In genomic region chr11:116637766-116638165, GRCh38 we compare ENCODE assay signal across 16 cellular contexts.
DNase-seq lines count a peak whose midpoint lies in the region; ATAC-seq and TF ChIP-seq lines count a peak whose summit lies in the region.
"Had no signal": no experiment of that assay in that cellular context is flagged by ENCODE, and none has a peak within 500 bp of the region (broad histone marks: within the 10 kb centered on the region; RNA-seq: fewer than 3 reads in every experiment).

No MANE protein-coding gene starts in this region.

- H3K4me1 ChIP-seq in PC-3 (ENCODE audit: insufficient read depth, low read length): no peaks in the 10 kb centered on the region

- H3K4me1 Mint-ChIP-seq in WTC11: peaks cover 8% of the 10 kb centered on the region
- H3K4me1 Mint-ChIP-seq: B cell had no signal

- ATAC-seq in WTC11 (peak; percentile 24; the same call in 1 of the 2 replicates), PC-3 (no peak), GM18861 (IDR thresholded peaks at IDR 0.05; ENCODE audit: unreplicated experiment) (no peak)
- ATAC-seq: GM12878 had no signal

- no peaks in the 10 kb centered on the region for H3K9me2 ChIP-seq in PC-3 (replicated peaks; ENCODE audit: low read length)

- no peak for TF ChIP-seq CTCF in WTC11 (IDR thresholded peaks at IDR 0.05)
- no peak for TF ChIP-seq CTCF in PC-3 (conservative IDR thresholded peaks at IDR 0.05; ENCODE audit: low read depth, low read length)

- no peaks in the 10 kb centered on the region for H3K9me3 Mint-ChIP-seq in WTC11
- H3K9me3 Mint-ChIP-seq: CD4-positive, alpha-beta T cell had no signal

- POLR2A ChIA-PET in WTC11 (lab: Charles Lee): no interaction called here
- POLR2A ChIA-PET in PC-3 (lab: Charles Lee; ENCODE audit: unreplicated experiment): no interaction called here

- BruUV-seq in PC-3 (replicated peaks; lab: Mats Ljungman, UMichigan): no TSS peak

- H3K4me2 ChIP-seq in PC-3 (ENCODE audit: low read length): no peak overlapping the region

- H3K4me3 ChIP-seq in PC-3 (ENCODE audit: low read length): no peak overlapping the region
- H3K4me3 ChIP-seq: GM12878, GM23248 had no signal

- DNase-seq in NCI-H748 (lab: John Stamatoyannopoulos, UW; ENCODE audit: unreplicated experiment) (peak; percentile 33), NCI-H748 treated with DMSO at 0.1 percent for 48 hours (lab: John Stamatoyannopoulos, UW) (no peak), ELF-1 (ENCODE audit: low read depth, low spot score) (peak; percentile 18), WTC11 (ENCODE audit: low spot score) (no peak), ureter (ENCODE audit: low spot score) (peak; percentile 19), PC-3 (no peak)
- DNase-seq: C1 segment of cervical spinal cord; Calu3; CD4-positive, alpha-beta T cell; DMS 273 treated with DMSO at 0.1 percent for 48 hours; GM23248; H7 had no signal

- no peaks in the 10 kb centered on the region for H3K36me3 ChIP-seq in PC-3 (ENCODE audit: low read depth, low read length)

- no peaks in the 10 kb centered on the region for H4K20me1 ChIP-seq in PC-3 (ENCODE audit: low read length)

- CTCF ChIA-PET in WTC11 (lab: Charles Lee) (interaction anchor here (0.7 to 2.2 kb wide), 4 partner anchors 94 to 184 kb away, joined by 3 to 11 read pairs (median 4); no protein-coding TSS in a partner anchor), PC-3 (lab: Charles Lee) (no interaction called here)

- no peaks in the 10 kb centered on the region for H3K79me2 ChIP-seq in PC-3 (ENCODE audit: low read length)

- H3K27ac ChIP-seq in PC-3 (ENCODE audit: low read length): no peak overlapping the region
- H3K27ac ChIP-seq: GM23248, HL-60 had no signal

- H3K9me3 ChIP-seq in PC-3 (ENCODE audit: low read length): no peaks in the 10 kb centered on the region

- intact Hi-C loops in PC-3 (cut with micrococcal nuclease): no loop called here

- no peak overlapping the region for H3K27ac Mint-ChIP-seq in WTC11
- H3K27ac Mint-ChIP-seq: B cell; CD4-positive, alpha-beta T cell had no signal

- no peaks in the 10 kb centered on the region for H3F3A ChIP-seq in PC-3 (ENCODE audit: low read length, unreplicated experiment)

- H3K27me3 Mint-ChIP-seq in WTC11 (ENCODE audit: low read depth): no peaks in the 10 kb centered on the region; the same call in 1 of the 2 replicates

- no peak overlapping the region for H2AFZ ChIP-seq in PC-3 (ENCODE audit: low read length)
- H2AFZ ChIP-seq: GM23248 had no signal

- H3K9ac ChIP-seq in PC-3 (ENCODE audit: low read length): no peak overlapping the region
- H3K9ac ChIP-seq: GM23248 had no signal

- H3K27me3 ChIP-seq in PC-3 (ENCODE audit: low read length): peaks cover 50% of the 10 kb centered on the region

- H3K4me3 Mint-ChIP-seq in WTC11: no peak overlapping the region
- H3K4me3 Mint-ChIP-seq: B cell; CD4-positive, alpha-beta T cell had no signal

- no peaks in the 10 kb centered on the region for H3K36me3 Mint-ChIP-seq in WTC11

TF ChIP-seq in WTC11, 78 proteins besides CTCF, POLR2A, EP300 and RAD21 (continues in another document):
- TF ChIP-seq GTF2I (CRISPR knock-in tag; conservative IDR thresholded peaks at IDR 0.05) (no peak), SP1 (CRISPR knock-in tag; conservative IDR thresholded peaks at IDR 0.05) (no peak), E2F5 (CRISPR knock-in tag; IDR thresholded peaks at IDR 0.05) (no peak), ZNF425 (CRISPR knock-in tag; conservative IDR thresholded peaks at IDR 0.05) (no peak), NR3C1 (CRISPR knock-in tag; conservative IDR thresholded peaks at IDR 0.05; ENCODE audit: low read depth) (no peak), ARID4B (CRISPR knock-in tag; IDR thresholded peaks at IDR 0.05; ENCODE audit: borderline replicate concordance) (no peak), JUN (CRISPR knock-in tag; IDR thresholded peaks at IDR 0.05) (no peak), CDX4 (CRISPR knock-in tag; IDR thresholded peaks at IDR 0.05; ENCODE audit: borderline replicate concordance) (no peak), AR (CRISPR knock-in tag; IDR thresholded peaks at IDR 0.05) (no peak), GRHL2 (CRISPR knock-in tag; IDR thresholded peaks at IDR 0.05; ENCODE audit: insufficient replicate concordance, severe bottlenecking) (no peak), ZNF671 (CRISPR knock-in tag; IDR thresholded peaks at IDR 0.05) (no peak)

Comparison
In these comparisons a context has a peak if more than half of its experiments do, and no peak if none do; other contexts are left out.
1. DNase-seq: peak in NCI-H748 (single experiment), ELF-1 (single experiment) and ureter (single experiment); none in NCI-H748 treated with DMSO at 0.1 percent for 48 hours (single experiment), WTC11 (single experiment) and PC-3 (single experiment).